Comparison of ENCODE assay signal across 23 cellular contexts in genomic region chr4:185914583-185915199, GRCh38.
A peak's percentile ranks its signal among the peaks of the same experiment; 100 is the strongest.
DNase-seq lines count a peak whose midpoint lies in the region; ATAC-seq, FAIRE-seq and TF ChIP-seq lines count a peak whose summit lies in the region.
"Had no signal": no experiment of that assay in that cellular context is flagged by ENCODE, and none has a peak within 500 bp of the region (broad histone marks: within the 10 kb centered on the region; RNA-seq: fewer than 3 reads in every experiment).

No MANE protein-coding gene starts in this region.

- H3K27me3 ChIP-seq in esophagus muscularis mucosa = no peaks in the 10 kb centered on the region
- H3K27me3 ChIP-seq: Peyer's patch, right atrium auricular region, uterus had no signal

- DNase-seq in AG10803 (ENCODE audit: low read depth) (peak; percentile 72), RPMI7951 (ENCODE audit: low read depth) (peak; percentile 54), esophagus muscularis mucosa (ENCODE audit: extremely low spot score) (peak; percentile 62), osteocyte (ENCODE audit: extremely low spot score, unreplicated experiment) (no peak), Calu3 (no peak), NCI-H187 treated with DMSO at 0.1 percent for 48 hours (lab: John Stamatoyannopoulos, UW) (no peak), GM12891 (ENCODE audit: insufficient read length, low spot score) (no peak)
- DNase-seq: activated CD4-positive, alpha-beta T cell treated with anti-CD3 and anti-CD28 coated beads for 1 hour; AML-193; cerebellar nuclear complex; lower lobe of right lung; NCI-H187; Peyer's patch; stimulated activated CD4-positive, alpha-beta T cell treated with anti-CD3 and anti-CD28 coated beads, Interleukin-4, amount 100 ng/mL, for 4 hours; uterus had no signal

- H3K27ac Mint-ChIP-seq in osteocyte (ENCODE audit: unreplicated experiment) (peak overlapping the region; percentile 69), Calu3 (ENCODE audit: unreplicated experiment) (no peak overlapping the region)
- H3K27ac Mint-ChIP-seq: activated naive CD8-positive, alpha-beta T cell; natural killer cell treated with Interleukin-12 subunit alpha and Interleukin-12 subunit beta and Interleukin-15 and Interleukin-18, amount 100 ng/mL, for 72 hours; stimulated activated effector memory CD8-positive, alpha-beta T cell treated with anti-CD3 and anti-CD28 coated beads, Interleukin-12 subunit alpha, Interleukin-12 subunit beta, amount 100 ng/mL, for 72 hours; T-helper 1 cell treated with Interleukin-12 subunit alpha and Interleukin-12 subunit beta and Interleukin-4 antibody, amounts not matched to agents 30 μg/mL and 1 μg/mL, for 36 hours had no signal

- intact Hi-C loops in esophagus muscularis mucosa (cut with DNase I) = no loop called here
- intact Hi-C loops in Calu3 (cut with micrococcal nuclease; ENCODE audit: unreplicated experiment) = no loop called here

- no peak for ATAC-seq in GM21529 (IDR thresholded peaks at IDR 0.05; ENCODE audit: unreplicated experiment)
- ATAC-seq: HCT116; lower lobe of right lung; natural killer cell treated with Interleukin-12 subunit alpha and Interleukin-12 subunit beta and Interleukin-15 and Interleukin-18, amount 100 ng/mL, for 72 hours; stimulated activated effector memory CD8-positive, alpha-beta T cell treated with anti-CD3 and anti-CD28 coated beads, Interleukin-12 subunit alpha, Interleukin-12 subunit beta, amount 100 ng/mL, for 72 hours had no signal

- TF ChIP-seq CTCF in AG10803 (conservative IDR thresholded peaks at IDR 0.05; ENCODE audit: low read length) (no peak), esophagus muscularis mucosa (IDR thresholded peaks at IDR 0.05) (no peak), osteocyte (IDR thresholded peaks at IDR 0.05) (no peak), Calu3 (IDR thresholded peaks at IDR 0.05; ENCODE audit: unreplicated experiment) (no peak)

- H3K4me3 ChIP-seq in AG10803 (ENCODE audit: low read length) (no peak overlapping the region), esophagus muscularis mucosa (no peak overlapping the region)
- H3K4me3 ChIP-seq: lower lobe of right lung, Peyer's patch, right atrium auricular region, uterus had no signal

- TF ChIP-seq POLR2A in esophagus muscularis mucosa (IDR thresholded peaks at IDR 0.05; ENCODE audit: low read depth) = no peak
- no peak for TF ChIP-seq POLR2A in GM12891 (IDR thresholded peaks at IDR 0.05; ENCODE audit: low read depth, low read length)

- TF ChIP-seq EP300 in esophagus muscularis mucosa (IDR thresholded peaks at IDR 0.05) = no peak

- FAIRE-seq in GM12891 (lab: Jason Lieb, UNC) = no peak

- H3K9me3 ChIP-seq in esophagus muscularis mucosa = no peaks in the 10 kb centered on the region
- H3K9me3 ChIP-seq: lower lobe of right lung, Peyer's patch, right atrium auricular region, uterus had no signal

- CTCF ChIA-PET in Calu3 (lab: Charles Lee) = no interaction called here

- no TSS peak for BruUV-seq in Calu3 (replicated peaks; lab: Mats Ljungman, UMichigan)

- H3K4me3 Mint-ChIP-seq in osteocyte (ENCODE audit: unreplicated experiment) = peak overlapping the region; percentile 12
- no peak overlapping the region for H3K4me3 Mint-ChIP-seq in Calu3 (ENCODE audit: low read depth, unreplicated experiment)
- H3K4me3 Mint-ChIP-seq: activated naive CD8-positive, alpha-beta T cell; natural killer cell treated with Interleukin-12 subunit alpha and Interleukin-12 subunit beta and Interleukin-15 and Interleukin-18, amount 100 ng/mL, for 72 hours; stimulated activated effector memory CD8-positive, alpha-beta T cell treated with anti-CD3 and anti-CD28 coated beads, Interleukin-12 subunit alpha, Interleukin-12 subunit beta, amount 100 ng/mL, for 72 hours; T-helper 1 cell treated with Interleukin-12 subunit alpha and Interleukin-12 subunit beta and Interleukin-4 antibody, amounts not matched to agents 30 μg/mL and 1 μg/mL, for 36 hours had no signal

- no peaks in the 10 kb centered on the region for H3K9me3 Mint-ChIP-seq in osteocyte (ENCODE audit: unreplicated experiment)
- no peaks in the 10 kb centered on the region for H3K9me3 Mint-ChIP-seq in Calu3 (ENCODE audit: low read depth, unreplicated experiment)
- H3K9me3 Mint-ChIP-seq: natural killer cell treated with Interleukin-12 subunit alpha and Interleukin-12 subunit beta and Interleukin-15 and Interleukin-18, amount 100 ng/mL, for 72 hours; stimulated activated effector memory CD8-positive, alpha-beta T cell treated with anti-CD3 and anti-CD28 coated beads, Interleukin-12 subunit alpha, Interleukin-12 subunit beta, amount 100 ng/mL, for 72 hours; T-helper 1 cell treated with Interleukin-12 subunit alpha and Interleukin-12 subunit beta and Interleukin-4 antibody, amounts not matched to agents 30 μg/mL and 1 μg/mL, for 36 hours had no signal

- peaks cover 0 to 12% (median 6%) of the 10 kb centered on the region in 4 donors for H3K4me1 ChIP-seq in esophagus muscularis mucosa
- H3K4me1 ChIP-seq: lower lobe of right lung, right atrium auricular region, uterus had no signal

- H3K4me1 Mint-ChIP-seq in osteocyte (ENCODE audit: unreplicated experiment) (peaks cover 48% of the 10 kb centered on the region), Calu3 (ENCODE audit: low read depth, unreplicated experiment) (peaks cover 8% of the 10 kb centered on the region)
- H3K4me1 Mint-ChIP-seq: stimulated activated effector memory CD8-positive, alpha-beta T cell treated with anti-CD3 and anti-CD28 coated beads, Interleukin-12 subunit alpha, Interleukin-12 subunit beta, amount 100 ng/mL, for 72 hours had no signal

- WGBS in esophagus muscularis mucosa = 78% methylated on average over 11 of the region's 11 CpGs

- H3K27ac ChIP-seq in esophagus muscularis mucosa (replicated peaks in 1 of 4) = no peak overlapping the region
- H3K27ac ChIP-seq: KMS-11, lower lobe of right lung, Peyer's patch, right atrium auricular region, uterus had no signal

- H3K27me3 Mint-ChIP-seq in osteocyte (ENCODE audit: unreplicated experiment) (no peaks in the 10 kb centered on the region), Calu3 (ENCODE audit: unreplicated experiment) (no peaks in the 10 kb centered on the region)
- H3K27me3 Mint-ChIP-seq: natural killer cell treated with Interleukin-12 subunit alpha and Interleukin-12 subunit beta and Interleukin-15 and Interleukin-18, amount 100 ng/mL, for 72 hours had no signal

- H3K36me3 Mint-ChIP-seq in osteocyte (ENCODE audit: unreplicated experiment) = no peaks in the 10 kb centered on the region
- H3K36me3 Mint-ChIP-seq in Calu3 (ENCODE audit: insufficient read depth, unreplicated experiment) = no peaks in the 10 kb centered on the region
- H3K36me3 Mint-ChIP-seq: activated naive CD8-positive, alpha-beta T cell; natural killer cell treated with Interleukin-12 subunit alpha and Interleukin-12 subunit beta and Interleukin-15 and Interleukin-18, amount 100 ng/mL, for 72 hours; stimulated activated effector memory CD8-positive, alpha-beta T cell treated with anti-CD3 and anti-CD28 coated beads, Interleukin-12 subunit alpha, Interleukin-12 subunit beta, amount 100 ng/mL, for 72 hours had no signal

- no peaks in the 10 kb centered on the region for H3K36me3 ChIP-seq in esophagus muscularis mucosa
- H3K36me3 ChIP-seq: lower lobe of right lung, Peyer's patch, right atrium auricular region, uterus had no signal

TF ChIP-seq in GM12891, 5 proteins besides CTCF, POLR2A, EP300 and RAD21:
- TF ChIP-seq POU2F2 (IDR thresholded peaks at IDR 0.05; ENCODE audit: low read depth, low read length) = no peak
- TF ChIP-seq TAF1 (IDR thresholded peaks at IDR 0.05; ENCODE audit: low read depth, low read length) = no peak
- no peak for TF ChIP-seq POLR2AphosphoS5 (IDR thresholded peaks at IDR 0.05; ENCODE audit: low read depth, low read length)
- TF ChIP-seq PAX5 (IDR thresholded peaks at IDR 0.05; ENCODE audit: insufficient read depth, low read length, severe bottlenecking) = no peak
- no peak for TF ChIP-seq SPI1 (IDR thresholded peaks at IDR 0.05; ENCODE audit: low read depth, low read length)

Comparison
In these comparisons a context has a peak if more than half of its experiments do, and no peak if none do; other contexts are left out.
1. DNase-seq: peak in AG10803 (single experiment), RPMI7951 (single experiment) and esophagus muscularis mucosa (single experiment); none in osteocyte (single experiment), Calu3 (single experiment), NCI-H187 treated with DMSO at 0.1 percent for 48 hours (single experiment) and GM12891 (single experiment).